ENCODE assay signal across 34 cellular contexts in the genomic region with DNA sequence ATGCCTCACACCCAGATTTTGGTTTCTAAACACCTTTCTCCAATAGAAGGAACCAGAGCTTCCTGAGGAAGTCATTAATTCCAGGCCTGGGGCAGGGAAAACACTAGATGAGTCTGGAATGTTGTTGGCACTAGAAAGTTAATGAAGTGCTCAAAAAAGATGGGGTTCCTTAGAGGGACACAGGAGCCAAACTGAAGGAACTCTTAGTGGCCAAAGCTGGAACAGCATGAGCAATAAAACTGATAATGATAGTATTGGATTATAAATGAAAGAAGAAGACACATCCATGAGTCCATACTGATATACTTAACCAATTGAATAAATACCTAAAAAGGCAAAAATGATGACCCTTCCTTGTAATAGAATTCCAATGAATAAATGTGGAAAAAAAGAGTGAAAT. TPM values are rescaled to one million over a fixed set of nuclear protein-coding genes. Genes with fewer than 3 reads are reported as not detected.
DNase-seq lines count a peak whose midpoint lies in the region; ATAC-seq, FAIRE-seq and TF ChIP-seq lines count a peak whose summit lies in the region.
"Had no signal": no experiment of that assay in that cellular context is flagged by ENCODE, and none has a peak within 500 bp of the region (broad histone marks: within the 10 kb centered on the region; RNA-seq: fewer than 3 reads in every experiment).

No MANE protein-coding gene starts in this region.

- H4K20me1 ChIP-seq in H9 (ENCODE audit: control insufficient read depth, insufficient read depth, insufficient read length) (no peaks in the 10 kb centered on the region), K562 (replicated peaks; ENCODE audit: control insufficient read depth, insufficient read depth, low read length) (no peaks in the 10 kb centered on the region)

- H3K4me2 ChIP-seq in H9 (ENCODE audit: insufficient read depth, insufficient read length, low read length): no peak overlapping the region
- H3K4me2 ChIP-seq in K562 (ENCODE audit: insufficient read depth, low read length): no peak overlapping the region

- no peak overlapping the region for H2BK5ac ChIP-seq in H9 (ENCODE audit: insufficient read length, low read length)

- H3K23ac ChIP-seq in H9 (ENCODE audit: insufficient read length, low read depth, low read length): no peak overlapping the region

- H3K23me2 ChIP-seq in H9 (ENCODE audit: insufficient read length, low read depth, low read length, poor library complexity, severe bottlenecking): no peaks in the 10 kb centered on the region

- TF ChIP-seq RAD21 in K562 (CRISPR knock-in tag; conservative IDR thresholded peaks at IDR 0.05 in 1 of 2, IDR thresholded peaks at IDR 0.05 in 1 of 2): no peak

- H3K4me3 ChIP-seq in K562: no peak overlapping the region
- H3K4me3 ChIP-seq: cardiac muscle cell, coronary artery, esophagus muscularis mucosa, lower lobe of right lung, SJSA1 had no signal

- H3K4me1 ChIP-seq in H9 (ENCODE audit: insufficient read depth, low read length) (no peaks in the 10 kb centered on the region), K562 (replicated peaks in 1 of 2; ENCODE audit: control insufficient read depth in 2 of 2, insufficient read depth in 2 of 2, low read length in 2 of 2) (peaks cover 0 to 11% of the 10 kb centered on the region in 2 experiments; a peak in 1 of 5 replicates)
- H3K4me1 ChIP-seq: lower lobe of right lung had no signal

- TF ChIP-seq EP300 in K562 (IDR thresholded peaks at IDR 0.05; ENCODE audit: low read length): no peak

- no peak overlapping the region for H2BK120ac ChIP-seq in H9 (ENCODE audit: low read depth, low read length, poor library complexity, severe bottlenecking)

- peaks cover 8% of the 10 kb centered on the region for H3K4me1 Mint-ChIP-seq in CD14-positive monocyte
- H3K4me1 Mint-ChIP-seq in H9: peaks cover 5 to 6% of the 10 kb centered on the region in 2 experiments
- peaks cover 7% of the 10 kb centered on the region for H3K4me1 Mint-ChIP-seq in activated CD4-positive, alpha-beta T cell treated with anti-CD3 and anti-CD28 coated beads, Interleukin-2, amount 10 ng/mL, durations not matched to agents 7 days and 5 days

- H3K14ac ChIP-seq in H9 (ENCODE audit: insufficient read depth, low read length): no peak overlapping the region

- H3K27me3 ChIP-seq in H9 (ENCODE audit: insufficient read depth, low read length) (peaks cover 4% of the 10 kb centered on the region; the same call in 1 of the 2 replicates), K562 (ENCODE audit: control insufficient read depth in 2 of 2, insufficient read depth in 2 of 2, low read length in 2 of 2) (peaks cover 5 to 19% of the 10 kb centered on the region in 2 experiments; a peak in 3 of 5 replicates)

- H3K9ac ChIP-seq in H9 (ENCODE audit: extremely low read depth, insufficient read length, low read length): no peak overlapping the region
- H3K9ac ChIP-seq in K562 (ENCODE audit: insufficient read depth in 1 of 2, low read depth in 2 of 2, low read length in 2 of 2): no peak overlapping the region

- H3K56ac ChIP-seq in H9 (ENCODE audit: insufficient read length, low read depth, low read length): no peak overlapping the region

- H3K36me3 ChIP-seq in K562 (ENCODE audit: control insufficient read depth, insufficient read depth, low read length): no peaks in the 10 kb centered on the region
- H3K36me3 ChIP-seq: cardiac muscle cell, esophagus muscularis mucosa, lower lobe of right lung, SJSA1 had no signal

- intact Hi-C loops in CD14-positive monocyte (cut with micrococcal nuclease) (no loop called here), K562 (cut with micrococcal nuclease) (no loop called here)

- CTCF ChIA-PET in K562 (lab: Yijun Ruan, JAX; ENCODE audit: low intra/inter-chr PET ratio): no interaction called here
- CTCF ChIA-PET in activated CD4-positive, alpha-beta T cell treated with anti-CD3 and anti-CD28 coated beads, Interleukin-2, amount 10 ng/mL, durations not matched to agents 7 days and 5 days (lab: Charles Lee): no interaction called here

- in situ Hi-C loops in K562 (cut with MboI): no loop called here

- H3K27ac Mint-ChIP-seq in CD14-positive monocyte: no peak overlapping the region
- no peak overlapping the region for H3K27ac Mint-ChIP-seq in H9
- no peak overlapping the region for H3K27ac Mint-ChIP-seq in activated CD4-positive, alpha-beta T cell treated with anti-CD3 and anti-CD28 coated beads, Interleukin-2, amount 10 ng/mL, durations not matched to agents 7 days and 5 days
- H3K27ac Mint-ChIP-seq: activated naive CD8-positive, alpha-beta T cell treated with anti-CD3 and anti-CD28 coated beads for 36 hours; activated T-cell treated with anti-CD3 and anti-CD28 coated beads, Interleukin-2, amount 50 U/mL, for 24 hours; effector memory CD8-positive, alpha-beta T cell; natural killer cell treated with Interleukin-12 subunit alpha and Interleukin-12 subunit beta and Interleukin-15 and Interleukin-18, amount 100 ng/mL, for 72 hours; stimulated activated memory B cell treated with anti-CD40 and anti-IgM and Interleukin-4, amounts not matched to agents 10 μg/mL and 1 μg/mL and 100 μg/mL, for 72 hours had no signal

- H3K9me3 ChIP-seq in H9 (ENCODE audit: control insufficient read depth, low read depth, low read length) (no peaks in the 10 kb centered on the region), K562 (replicated peaks; ENCODE audit: control insufficient read depth, insufficient read depth, low read depth, low read length) (no peaks in the 10 kb centered on the region)
- H3K9me3 ChIP-seq: esophagus muscularis mucosa, lower lobe of right lung had no signal

- H3K4me3 Mint-ChIP-seq in CD14-positive monocyte: peak overlapping the region in 1 of 2 donors; percentile 53
- H3K4me3 Mint-ChIP-seq in H9: no peak overlapping the region
- H3K4me3 Mint-ChIP-seq in activated CD4-positive, alpha-beta T cell treated with anti-CD3 and anti-CD28 coated beads, Interleukin-2, amount 10 ng/mL, durations not matched to agents 7 days and 5 days: no peak overlapping the region
- H3K4me3 Mint-ChIP-seq: activated naive CD8-positive, alpha-beta T cell treated with anti-CD3 and anti-CD28 coated beads for 36 hours; activated T-cell treated with anti-CD3 and anti-CD28 coated beads, Interleukin-2, amount 50 U/mL, for 24 hours; effector memory CD8-positive, alpha-beta T cell; natural killer cell treated with Interleukin-12 subunit alpha and Interleukin-12 subunit beta and Interleukin-15 and Interleukin-18, amount 100 ng/mL, for 72 hours; stimulated activated memory B cell treated with anti-CD40 and anti-IgM and Interleukin-4, amounts not matched to agents 10 μg/mL and 1 μg/mL and 100 μg/mL, for 72 hours had no signal

- TF ChIP-seq CTCF in CD14-positive monocyte (IDR thresholded peaks at IDR 0.05) (peak; percentile 22), H9 (conservative IDR thresholded peaks at IDR 0.05) (peak; percentile 38; the same call in 2 of the 3 replicates), K562 (IDR thresholded peaks at IDR 0.05 in 2 of 3, conservative IDR thresholded peaks at IDR 0.05 in 1 of 3; ENCODE audit: insufficient read depth in 2 of 3, low read depth in 1 of 3, low read length in 3 of 3) (no peak)

- H2BK15ac ChIP-seq in H9 (ENCODE audit: low read depth, low read length): no peak overlapping the region

- H4K91ac ChIP-seq in H9 (ENCODE audit: insufficient read length, low read depth, low read length): no peak overlapping the region

- no peak overlapping the region for H2AK5ac ChIP-seq in H9 (ENCODE audit: insufficient read length, low read length)

- H3K36me3 Mint-ChIP-seq in CD14-positive monocyte (peaks cover 0 to 2% of the 10 kb centered on the region in 2 donors), H9 (ENCODE audit: insufficient read depth in 1 of 3, low read depth in 3 of 3) (peaks cover 0 to 2% (median 0%) of the 10 kb centered on the region in 3 experiments; a peak in 1 of 7 replicates)
- H3K36me3 Mint-ChIP-seq in activated CD4-positive, alpha-beta T cell treated with anti-CD3 and anti-CD28 coated beads, Interleukin-2, amount 10 ng/mL, durations not matched to agents 7 days and 5 days (ENCODE audit: low read depth): no peaks in the 10 kb centered on the region
- H3K36me3 Mint-ChIP-seq: activated naive CD8-positive, alpha-beta T cell treated with anti-CD3 and anti-CD28 coated beads for 36 hours; natural killer cell treated with Interleukin-12 subunit alpha and Interleukin-12 subunit beta and Interleukin-15 and Interleukin-18, amount 100 ng/mL, for 72 hours; stimulated activated memory B cell treated with anti-CD40 and anti-IgM and Interleukin-4, amounts not matched to agents 10 μg/mL and 1 μg/mL and 100 μg/mL, for 72 hours had no signal

- H3K18ac ChIP-seq in H9 (ENCODE audit: insufficient read length, low read depth, low read length): no peak overlapping the region

- H3K27ac ChIP-seq in H9 (ENCODE audit: insufficient read length, low read depth, low read length) (no peak overlapping the region), K562 (ENCODE audit: extremely low read depth, low read depth, low read length) (no peak overlapping the region)
- H3K27ac ChIP-seq: cardiac muscle cell, coronary artery, esophagus muscularis mucosa, lower lobe of right lung, RWPE1, SJSA1, VCaP had no signal

- POLR2A ChIA-PET in K562 (lab: Yijun Ruan, JAX): interaction anchor here (0.6 to 1.0 kb wide), 4 partner anchors 13 to 516 kb away, joined by 3 to 4 read pairs (median 3); no protein-coding TSS in a partner anchor
- POLR2A ChIA-PET in activated CD4-positive, alpha-beta T cell treated with anti-CD3 and anti-CD28 coated beads, Interleukin-2, amount 10 ng/mL, durations not matched to agents 7 days and 5 days (lab: Charles Lee): no interaction called here

- H2BK20ac ChIP-seq in H9 (ENCODE audit: low read depth, low read length, poor library complexity, severe bottlenecking): no peak overlapping the region

- no peak overlapping the region for H3T11ph ChIP-seq in H9 (ENCODE audit: low read length)

- no peak for TF ChIP-seq POLR2A in K562 (conservative IDR thresholded peaks at IDR 0.05)

- H3K4ac ChIP-seq in H9 (ENCODE audit: low read depth, low read length): no peak overlapping the region

- H3K79me1 ChIP-seq in H9 (ENCODE audit: insufficient read depth, low read depth, low read length, poor library complexity, severe bottlenecking): no peaks in the 10 kb centered on the region

- H2BK12ac ChIP-seq in H9 (ENCODE audit: insufficient read length, low read depth, low read length): no peak overlapping the region

- H2AFZ ChIP-seq in H9 (ENCODE audit: low read length) (no peak overlapping the region), K562 (ENCODE audit: low read depth, low read length) (no peak overlapping the region)

- DNase-seq in CD14-positive monocyte (ENCODE audit: low spot score) (no peak), H9 (no peak), K562 (ENCODE audit: extremely low read depth in 1 of 4, low spot score in 3 of 4) (no peak), NCI-H2227 treated with DMSO at 0.1 percent for 48 hours (lab: John Stamatoyannopoulos, UW) (no peak)
- no peak for DNase-seq in activated CD4-positive, alpha-beta T cell treated with anti-CD3 and anti-CD28 coated beads, Interleukin-2, amount 10 ng/mL, durations not matched to agents 7 days and 5 days
- DNase-seq: ACHN; activated CD4-positive, alpha-beta T cell treated with anti-CD3 and anti-CD28 coated beads for 4 hours; activated gamma-delta T cell; activated naive CD8-positive, alpha-beta T cell treated with anti-CD3 and anti-CD28 coated beads for 36 hours; activated T-cell treated with anti-CD3 and anti-CD28 coated beads, Interleukin-2, amount 50 U/mL, for 24 hours; anterior cingulate cortex; effector memory CD8-positive, alpha-beta T cell; foreskin melanocyte; GOT3; lower lobe of right lung; NCI-H146; NCI-H2107; NCI-H510A; T1000; trophoblast cell had no signal

- peaks cover 72 to 89% (median 77%) of the 10 kb centered on the region in 3 donors for H3K27me3 Mint-ChIP-seq in CD14-positive monocyte (ENCODE audit: low read depth in 3 of 3)
- peaks cover 40% of the 10 kb centered on the region for H3K27me3 Mint-ChIP-seq in H9 (ENCODE audit: low read depth)
- peaks cover 79% of the 10 kb centered on the region for H3K27me3 Mint-ChIP-seq in activated CD4-positive, alpha-beta T cell treated with anti-CD3 and anti-CD28 coated beads, Interleukin-2, amount 10 ng/mL, durations not matched to agents 7 days and 5 days

- no peaks in the 10 kb centered on the region for H3K79me2 ChIP-seq in H9 (ENCODE audit: insufficient read depth, low read length)
- no peaks in the 10 kb centered on the region for H3K79me2 ChIP-seq in K562 (ENCODE audit: control insufficient read depth, insufficient read depth, low read length)

- no peak overlapping the region for H4K8ac ChIP-seq in H9 (replicated peaks; ENCODE audit: insufficient read length, low read depth, low read length)

- H3K9me3 Mint-ChIP-seq in CD14-positive monocyte (peaks cover 0 to 13% (median 5%) of the 10 kb centered on the region in 7 donors), H9 (peaks cover 0 to 2% of the 10 kb centered on the region in 2 experiments; a peak in 1 of 5 replicates)
- no peaks in the 10 kb centered on the region for H3K9me3 Mint-ChIP-seq in activated CD4-positive, alpha-beta T cell treated with anti-CD3 and anti-CD28 coated beads, Interleukin-2, amount 10 ng/mL, durations not matched to agents 7 days and 5 days
- H3K9me3 Mint-ChIP-seq: activated naive CD8-positive, alpha-beta T cell treated with anti-CD3 and anti-CD28 coated beads for 36 hours; activated T-cell treated with anti-CD3 and anti-CD28 coated beads, Interleukin-2, amount 50 U/mL, for 24 hours; effector memory CD8-positive, alpha-beta T cell; natural killer cell treated with Interleukin-12 subunit alpha and Interleukin-12 subunit beta and Interleukin-15 and Interleukin-18, amount 100 ng/mL, for 72 hours; stimulated activated memory B cell treated with anti-CD40 and anti-IgM and Interleukin-4, amounts not matched to agents 10 μg/mL and 1 μg/mL and 100 μg/mL, for 72 hours had no signal

- FAIRE-seq in K562 (lab: Jason Lieb, UNC): peak; percentile 60
- FAIRE-seq in islet of Langerhans (lab: Jason Lieb, UNC): peak; percentile 5
- FAIRE-seq: HepG2 had no signal

- no peaks in the 10 kb centered on the region for H3K9me1 ChIP-seq in K562 (ENCODE audit: control insufficient read depth, insufficient read depth, low read length)

- no peak overlapping the region for H4K5ac ChIP-seq in H9 (ENCODE audit: insufficient read length, low read depth, low read length)

- no TSS peak for BruUV-seq in K562 (replicated peaks; lab: Mats Ljungman, UMichigan)

- ATAC-seq in K562 (peak; percentile 56; the same call in 1 of the 3 replicates), HG03378 (IDR thresholded peaks at IDR 0.05; ENCODE audit: unreplicated experiment) (no peak), GM21737 (IDR thresholded peaks at IDR 0.05; ENCODE audit: unreplicated experiment) (no peak)
- ATAC-seq: effector memory CD8-positive, alpha-beta T cell; HepG2; lower lobe of right lung; natural killer cell treated with Interleukin-12 subunit alpha and Interleukin-12 subunit beta and Interleukin-15 and Interleukin-18, amount 100 ng/mL, for 72 hours; stimulated activated memory B cell treated with anti-CD40 and anti-IgM and Interleukin-4, amounts not matched to agents 10 μg/mL and 1 μg/mL and 100 μg/mL, for 72 hours had no signal

RNA-seq across cellular contexts. Expression of gene IL20RA, which starts 4.4 kb away (rescaled TPM):
- polyA plus RNA-seq in CD14-positive monocyte: not detected
- total RNA-seq in H9 (2021): 0.55 and 0.74 TPM in 2 replicates
- not detected in 2 replicates for total RNA-seq in K562 (2011; cell fraction: chromatin; rRNA removed; ENCODE audit: low replicate concordance)
- not detected in 2 replicates for total RNA-seq in K562 (2011; cell fraction: nucleolus; rRNA removed)
- total RNA-seq in K562 (2011; cell fraction: nucleoplasm; rRNA removed): not detected in 2 replicates
- not detected in 2 replicates for total RNA-seq in K562 (2014; rRNA removed)
- total RNA-seq in K562 (2014; rRNA removed; fragmentation: Illumina TruSeq; extraction: Trizol): not detected in 2 replicates
- not detected in 2 replicates for total RNA-seq in K562 (2015; rRNA removed; fragmentation: Illumina TruSeq; extraction: Trizol)
- not detected in 2 replicates for total RNA-seq in K562 (2021)
- not detected in 2 replicates for polyA plus RNA-seq in K562 (2011; rRNA removed)
- polyA plus RNA-seq in K562 (2011; cell fraction: cytosol; rRNA removed): not detected in 2 replicates
- polyA plus RNA-seq in K562 (2011; cell fraction: nucleus; rRNA removed): not detected in 2 replicates
- not detected in 2 replicates for polyA plus RNA-seq in K562 (2012)
- not detected in 2 replicates for polyA plus RNA-seq in K562 (2014; fragmentation: Illumina TruSeq; extraction: Trizol)
- polyA plus RNA-seq in K562 (2014; fragmentation: Nextera tagmentation; extraction: Ambion mirVana): not detected
- not detected in 2 replicates for polyA plus RNA-seq in K562 (2014; rRNA removed)
- not detected in 2 replicates for polyA minus RNA-seq in K562 (2011; rRNA and poly(A)+ RNA removed)
- not detected in 2 replicates for polyA minus RNA-seq in K562 (2011; cell fraction: cytosol; rRNA and poly(A)+ RNA removed)
- polyA minus RNA-seq in K562 (2011; cell fraction: nucleus; rRNA and poly(A)+ RNA removed): not detected in 2 replicates
- not detected for total RNA-seq in activated CD4-positive, alpha-beta T cell treated with anti-CD3 and anti-CD28 coated beads, Interleukin-2, amount 10 ng/mL, durations not matched to agents 7 days and 5 days
- total RNA-seq: activated CD8-positive, alpha-beta memory T cell treated with anti-CD3 and anti-CD28 coated beads for 36 hours; activated naive CD8-positive, alpha-beta T cell treated with anti-CD3 and anti-CD28 coated beads for 36 hours; HepG2; natural killer cell treated with Interleukin-12 subunit alpha and Interleukin-12 subunit beta and Interleukin-15 and Interleukin-18, amount 100 ng/mL, for 72 hours; SJSA1 had no signal
- polyA plus RNA-seq: BJ, HepG2 had no signal

Comparison
In these comparisons a context has a peak if more than half of its experiments do, and no peak if none do; other contexts are left out.
1. CTCF ChIP-seq: peak in CD14-positive monocyte (single experiment) and H9 (single experiment); none in K562 (0 of 3).